In genomic region chr9:93861736-93862358, GRCh38 we compare ENCODE assay signal across 28 cellular contexts.
"Had no signal": no experiment of that assay in that cellular context is flagged by ENCODE, and none has a peak within 500 bp of the region (broad histone marks: within the 10 kb centered on the region; RNA-seq: fewer than 3 reads in every experiment).

No MANE protein-coding gene starts in this region.

- H3K27me3 ChIP-seq: pancreas had no signal

- H3K4me1 ChIP-seq: pancreas, suprapubic skin, tibial artery, upper lobe of right lung had no signal

- H3K9me3 ChIP-seq: left ventricle myocardium inferior, pancreas, suprapubic skin, tibial artery, upper lobe of right lung had no signal

- DNase-seq: activated CD4-positive, alpha-beta T cell treated with anti-CD3 and anti-CD28 coated beads, Interleukin-2, amount 10 ng/mL, durations not matched to agents 7 days and 5 days; activated CD4-positive, CD25-positive, alpha-beta regulatory T cell treated with anti-CD3 and anti-CD28 coated beads, Interleukin-2, amount 50 U/mL, for 72 hours; activated CD8-positive, alpha-beta T cell treated with anti-CD3 and anti-CD28 coated beads for 36 hours; activated gamma-delta T cell treated with Interleukin-2 at 50 U/mL for 16 hours; activated naive CD4-positive, alpha-beta T cell treated with anti-CD3 and anti-CD28 coated beads, Interleukin-2, amount 50 U/mL, for 16 hours; activated T-cell treated with anti-CD3 and anti-CD28 coated beads, Interleukin-2, amount 50 U/mL, for 4 hours; amniotic stem cell; brain microvascular endothelial cell; dorsolateral prefrontal cortex; effector memory CD4-positive, alpha-beta T cell; erythroblast; head of caudate nucleus; hypothalamus; left ventricle myocardium inferior; pancreas; right cardiac atrium; stimulated activated CD4-positive, alpha-beta T cell treated with anti-CD3 and anti-CD28 coated beads, Interleukin-15, amount 100 ng/mL, for 24 hours; stimulated activated CD4-positive, alpha-beta T cell treated with anti-CD3 and anti-CD28 coated beads, Interleukin-2, amount 100 ng/mL, for 24 hours; stimulated activated naive CD4-positive, alpha-beta T cell; T-helper 1 cell; tibial artery; upper lobe of right lung had no signal

- H3K4me1 Mint-ChIP-seq: activated CD4-positive, alpha-beta T cell treated with anti-CD3 and anti-CD28 coated beads, Interleukin-2, amount 10 ng/mL, durations not matched to agents 7 days and 5 days; activated T-helper 17 cell treated with anti-CD3 and anti-CD28 coated beads, Interleukin-2, amount 50 U/mL, for 72 hours had no signal

- H3K4me3 ChIP-seq: coronary artery, pancreas, suprapubic skin, tibial artery, upper lobe of right lung had no signal

- ATAC-seq: activated CD8-positive, alpha-beta T cell treated with anti-CD3 and anti-CD28 coated beads for 36 hours; activated T-cell treated with anti-CD3 and anti-CD28 coated beads, Interleukin-2, amount 50 U/mL, for 4 hours; activated T-helper 17 cell treated with anti-CD3 and anti-CD28 coated beads, Interleukin-2, amount 50 U/mL, for 72 hours; pancreas had no signal

- H3K9me3 Mint-ChIP-seq: activated CD4-positive, alpha-beta T cell treated with anti-CD3 and anti-CD28 coated beads, Interleukin-2, amount 10 ng/mL, durations not matched to agents 7 days and 5 days; activated CD8-positive, alpha-beta T cell treated with anti-CD3 and anti-CD28 coated beads for 36 hours; activated T-cell treated with anti-CD3 and anti-CD28 coated beads, Interleukin-2, amount 50 U/mL, for 4 hours; activated T-helper 17 cell treated with anti-CD3 and anti-CD28 coated beads, Interleukin-2, amount 50 U/mL, for 72 hours; nephron; T-helper 2 cell treated with Interferon-gamma antibody and Interleukin-4, amounts not matched to agents 5 μg/mL and 100 μg/mL, for 36 hours had no signal

- H3K27ac ChIP-seq: brain microvascular endothelial cell, coronary artery, dorsolateral prefrontal cortex, left ventricle myocardium inferior, pancreas, suprapubic skin, tibial artery, upper lobe of right lung, VCaP had no signal

- H3K4me3 Mint-ChIP-seq: activated CD4-positive, alpha-beta T cell treated with anti-CD3 and anti-CD28 coated beads, Interleukin-2, amount 10 ng/mL, durations not matched to agents 7 days and 5 days; activated CD8-positive, alpha-beta T cell treated with anti-CD3 and anti-CD28 coated beads for 36 hours; activated T-cell treated with anti-CD3 and anti-CD28 coated beads, Interleukin-2, amount 50 U/mL, for 4 hours; activated T-helper 17 cell treated with anti-CD3 and anti-CD28 coated beads, Interleukin-2, amount 50 U/mL, for 72 hours; nephron; T-helper 2 cell treated with Interferon-gamma antibody and Interleukin-4, amounts not matched to agents 5 μg/mL and 100 μg/mL, for 36 hours had no signal

- H3K27ac Mint-ChIP-seq: activated CD4-positive, alpha-beta T cell treated with anti-CD3 and anti-CD28 coated beads, Interleukin-2, amount 10 ng/mL, durations not matched to agents 7 days and 5 days; activated CD8-positive, alpha-beta T cell treated with anti-CD3 and anti-CD28 coated beads for 36 hours; activated T-helper 17 cell treated with anti-CD3 and anti-CD28 coated beads, Interleukin-2, amount 50 U/mL, for 72 hours; nephron; T-helper 2 cell treated with Interferon-gamma antibody and Interleukin-4, amounts not matched to agents 5 μg/mL and 100 μg/mL, for 36 hours had no signal

- H3K36me3 ChIP-seq: brain microvascular endothelial cell, left ventricle myocardium inferior, pancreas, suprapubic skin, tibial artery, upper lobe of right lung had no signal
